ENCODE assay signal across 8 cellular contexts in the genomic region with DNA sequence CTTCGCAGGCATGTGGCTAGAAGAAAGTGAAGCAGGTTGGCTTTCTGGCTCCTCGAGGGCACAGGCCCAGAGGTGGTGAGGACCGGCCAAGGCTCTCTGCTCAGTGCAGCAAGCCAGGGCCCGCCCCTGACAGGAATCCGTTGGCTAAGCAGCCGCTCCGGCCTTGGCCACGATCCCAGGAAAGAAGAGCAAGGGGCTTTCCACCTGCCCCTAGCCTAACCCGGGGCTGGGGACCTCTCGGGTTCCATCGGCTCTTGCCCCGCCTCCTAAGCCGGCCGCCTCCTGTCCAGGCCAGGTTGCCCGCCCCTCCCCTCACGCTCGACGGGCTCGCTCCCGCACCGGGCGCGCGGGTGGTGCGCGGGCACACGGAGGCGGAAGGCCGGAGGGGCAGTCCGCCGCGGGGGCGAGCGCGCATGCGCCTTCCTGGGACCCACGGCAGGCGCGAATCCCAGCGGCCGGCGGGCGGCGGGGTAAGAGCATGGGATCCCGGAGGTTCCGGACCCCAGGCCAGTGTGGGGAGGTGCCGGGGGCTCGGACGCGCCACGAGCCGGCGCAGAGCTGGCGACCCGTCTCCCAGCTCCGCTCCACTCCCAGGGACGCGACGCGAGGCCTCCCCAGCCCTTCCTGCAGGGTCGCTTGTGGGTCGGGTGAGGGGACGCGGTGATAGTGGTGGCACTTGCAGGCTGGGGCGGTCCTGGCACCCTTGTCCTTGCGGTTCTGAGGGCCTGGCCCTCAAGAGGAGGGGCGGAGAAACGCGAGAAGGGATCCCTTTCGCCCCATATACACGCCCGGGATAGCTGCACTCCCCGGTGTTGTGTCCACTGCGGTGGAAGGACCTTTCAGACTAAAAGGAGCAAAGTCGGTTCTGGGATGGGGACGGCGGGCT. TPM values are rescaled to one million over a fixed set of nuclear protein-coding genes. Genes with fewer than 3 reads are reported as not detected.
A peak's percentile ranks its signal among the peaks of the same experiment; 100 is the strongest.
DNase-seq lines count a peak whose midpoint lies in the region; ATAC-seq and TF ChIP-seq lines count a peak whose summit lies in the region.

A gene (plus strand): TSS at position 410 of the 886 bp plus-strand sequence. CDS start 3,351 bp downstream, outside the sequence.

- H3K4me1 Mint-ChIP-seq in T-cell, result peaks cover 32 to 41% (median 38%) of the 10 kb centered on the region in 3 donors
- H3K4me1 Mint-ChIP-seq in type B pancreatic cell (ENCODE audit: unreplicated experiment), result no peaks in the 10 kb centered on the region

- TF ChIP-seq POLR2A in adrenal gland (IDR thresholded peaks at IDR 0.05) (peak; percentile 24 to 71), heart left ventricle (IDR thresholded peaks at IDR 0.05) (peak in 1 of 2 donors; percentile 89)

- whole genome bisulfite sequencing in adrenal gland, 4 donors, result 0 to 1% (median 1%) methylated on average over 15 to 77 of the region's 77 CpGs
- 1 to 5% (median 1%) methylated on average over 18 to 77 of the region's 77 CpGs for WGBS in heart left ventricle, 4 donors

- H3K4me3 Mint-ChIP-seq in T-cell (peak within 1 kb of the TSS; percentile 90 to 94 (median 93)), type B pancreatic cell (peak within 1 kb of the TSS; percentile 98)

- H3K27me3 ChIP-seq in adrenal gland (no peaks in the 10 kb centered on the region), heart left ventricle (peaks cover 0 to under 1% (median 0%) of the 10 kb centered on the region in 9 donors)

- intact Hi-C loops in adrenal gland (cut with DNase I), result no loop called here
- intact Hi-C loops in heart left ventricle (cut with DNase I), result loop anchor here in 2 of 10 donors (10.0 kb wide), 1 partner anchor 157 kb away; a partner anchor contains a TSS

- no peaks in the 10 kb centered on the region for H3K9me3 Mint-ChIP-seq in T-cell
- no peaks in the 10 kb centered on the region for H3K9me3 Mint-ChIP-seq in type B pancreatic cell

- H3K27ac Mint-ChIP-seq in T-cell (peak within 1 kb of the TSS; percentile 83 to 87), type B pancreatic cell (peak within 1 kb of the TSS; percentile 73)

- in situ Hi-C loops in GM13977 (cut with MboI; ENCODE audit: low pct_unique_long_range_greater_than_20kb, low sequenced_read_pairs, unreplicated experiment), result no loop called here

- ATAC-seq in HG02852 (IDR thresholded peaks at IDR 0.05; ENCODE audit: unreplicated experiment), result peak; percentile 92
- ATAC-seq in T-cell (replicated peaks in 1 of 4), result peak; percentile 90 to 94 (median 92)
- ATAC-seq in heart left ventricle, result peak; percentile 98 to 100 (median 100)

- H3K27me3 Mint-ChIP-seq in T-cell (peaks cover 2 to 5% of the 10 kb centered on the region in 2 donors), type B pancreatic cell (peaks cover 6% of the 10 kb centered on the region)

- H3K4me3 ChIP-seq in adrenal gland, result peak within 1 kb of the TSS in 3 of 4 donors; percentile 68 to 92 (median 82)
- peak within 1 kb of the TSS; percentile 70 to 98 (median 91) for H3K4me3 ChIP-seq in heart left ventricle

- H3K9me3 ChIP-seq in adrenal gland (replicated peaks in 1 of 3) (no peaks in the 10 kb centered on the region), heart left ventricle (no peaks in the 10 kb centered on the region)

- H3K4me1 ChIP-seq in adrenal gland (replicated peaks in 1 of 2) (peaks cover 0 to 9% of the 10 kb centered on the region in 2 donors), heart left ventricle (peaks cover 0 to 22% (median 7%) of the 10 kb centered on the region in 12 donors)

- H3K36me3 ChIP-seq in adrenal gland (replicated peaks in 1 of 2) (no peaks in the 10 kb centered on the region), heart left ventricle (peaks cover 0 to 18% (median 14%) of the 10 kb centered on the region in 9 donors)

- H3K27ac ChIP-seq in adrenal gland (peak within 1 kb of the TSS in 4 of 5 donors; percentile 68 to 92 (median 76)), heart left ventricle (peak within 1 kb of the TSS in 11 of 12 donors; percentile 75 to 88 (median 83))

- peak; percentile 98 for DNase-seq in GM13977 (ENCODE audit: low spot score)
- peak; percentile 94 for DNase-seq in NCI-H1436 (lab: John Stamatoyannopoulos, UW)
- peak; percentile 64 to 94 (median 76) for DNase-seq in T-cell
- peak; percentile 91 to 97 (median 95) for DNase-seq in adrenal gland
- peak; percentile 94 to 97 (median 96) for DNase-seq in heart left ventricle
- peak; percentile 92 for DNase-seq in pons (ENCODE audit: low spot score)
- DNase-seq in type B pancreatic cell (ENCODE audit: extremely low spot score, unreplicated experiment), result peak; percentile 99

- CTCF ChIA-PET in T-cell (lab: Charles Lee), result no interaction called here

- POLR2A ChIA-PET in T-cell (lab: Charles Lee), result no interaction called here

- peaks cover 14% of the 10 kb centered on the region for H3K36me3 Mint-ChIP-seq in T-cell
- peaks cover 13% of the 10 kb centered on the region for H3K36me3 Mint-ChIP-seq in type B pancreatic cell

- peak; percentile 22 for TF ChIP-seq CTCF in GM13977 (IDR thresholded peaks at IDR 0.05; ENCODE audit: extremely low read depth, insufficient read depth, missing control alignments)
- peak in 2 of 6 experiments; percentile 12 to 13 for TF ChIP-seq CTCF in adrenal gland (IDR thresholded peaks at IDR 0.05)
- peak in 4 of 12 donors; percentile 6 to 36 (median 16) for TF ChIP-seq CTCF in heart left ventricle (IDR thresholded peaks at IDR 0.05)
- TF ChIP-seq CTCF in type B pancreatic cell (conservative IDR thresholded peaks at IDR 0.05), result peak; percentile 29

RNA-seq across cellular contexts. Expression of the gene that starts here (rescaled TPM):
- 10 to 100 TPM; 17.5 to 25.2 (median 22.2) TPM for total RNA-seq in T-cell
- total RNA-seq in adrenal gland, result 10 to 100 TPM in 6 of 8 donors, 1 to 10 TPM in 2; 7.8 to 29.3 (median 11.0) TPM
- polyA plus RNA-seq in adrenal gland, result 10 to 100 TPM; 10.3 to 20.4 (median 14.6) TPM
- 1 to 10 TPM; 3.0 to 7.4 (median 3.9) TPM for total RNA-seq in heart left ventricle
- polyA plus RNA-seq in heart left ventricle, result 1 to 10 TPM; 6.0 to 7.6 TPM
- 17.1 and 20.5 TPM in 2 replicates for total RNA-seq in type B pancreatic cell (ENCODE audit: low replicate concordance)

Comparison
In these comparisons a context has a peak if more than half of its experiments do, and no peak if none do; other contexts are left out.
1. Peak in every context shown above with its lines: DNase-seq, ATAC-seq, H3K4me3 ChIP-seq and H3K27ac ChIP-seq.